30 cellular contexts compared by ENCODE assay signal in the genomic region with DNA sequence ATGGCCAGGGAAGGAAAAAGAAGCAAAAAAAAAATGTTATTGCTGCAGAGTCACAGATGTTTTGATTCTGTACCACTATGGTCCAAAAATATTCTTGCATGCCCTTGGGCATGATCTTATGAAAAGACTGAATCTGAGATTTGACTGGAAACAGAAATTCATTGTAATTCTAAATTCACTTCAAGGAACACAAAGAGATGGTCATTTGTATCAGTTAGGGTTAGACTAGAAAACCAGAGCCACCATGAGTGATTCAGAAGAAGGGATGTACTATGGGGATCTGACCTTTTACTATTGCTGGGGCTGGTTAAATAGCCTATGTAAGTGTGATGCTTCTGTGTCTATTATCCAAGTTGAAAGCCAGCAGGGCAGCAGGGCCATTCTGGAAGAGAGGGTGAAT. TPM values are rescaled to one million over a fixed set of nuclear protein-coding genes. Genes with fewer than 3 reads are reported as not detected.
"Had no signal": no experiment of that assay in that cellular context is flagged by ENCODE, and none has a peak within 500 bp of the region (broad histone marks: within the 10 kb centered on the region; RNA-seq: fewer than 3 reads in every experiment).

No MANE protein-coding gene starts in this region.

- DNase-seq: activated B cell treated with CpG ODN at 0.5 μM for 24 hours; activated CD4-positive, alpha-beta T cell treated with anti-CD3 and anti-CD28 coated beads for 48 hours; activated CD4-positive, alpha-beta T cell treated with anti-CD3 and anti-CD28 coated beads, Interleukin-2, amount 50 U/mL, for 1 hour; activated CD4-positive, alpha-beta T cell treated with anti-CD3 and anti-CD28 coated beads, Interleukin-2, amount 50 U/mL, for 48 hours; activated CD8-positive, alpha-beta memory T cell treated with anti-CD3 and anti-CD28 coated beads for 24 hours; activated CD8-positive, alpha-beta T cell treated with anti-CD3 and anti-CD28 coated beads for 36 hours; activated effector memory CD4-positive, alpha-beta T cell treated with anti-CD3 and anti-CD28 coated beads, Interleukin-2, amount 50 U/mL, for 16 hours; activated naive CD4-positive, alpha-beta T cell treated with anti-CD3 and anti-CD28 coated beads for 36 hours; activated naive CD8-positive, alpha-beta T cell treated with anti-CD3 and anti-CD28 coated beads for 36 hours; activated naive CD8-positive, alpha-beta T cell treated with anti-CD3 and anti-CD28 coated beads, Interleukin-2, amount 50 U/mL, for 24 hours; activated T-cell treated with anti-CD3 and anti-CD28 coated beads, Interleukin-2, amount 50 U/mL, for 4 hours; adrenal gland; central memory CD4-positive, alpha-beta T cell; cerebellar nuclear complex; colonic mucosa; effector CD8-positive, alpha-beta T cell; foreskin fibroblast; gastrocnemius medialis; glutamatergic neuron; heart left ventricle; T-cell; T-helper 17 cell; T1000; WERI-Rb-1 had no signal

- H3K36me3 ChIP-seq: adrenal gland, breast epithelium, cardiac muscle cell, colonic mucosa, gastrocnemius medialis, heart left ventricle, WERI-Rb-1 had no signal

- H3K27me3 ChIP-seq: adrenal gland, ascending aorta, cardiac muscle cell, gastrocnemius medialis had no signal

- H3K9me3 Mint-ChIP-seq: activated naive CD4-positive, alpha-beta T cell treated with anti-CD3 and anti-CD28 coated beads, Interleukin-2, amount 50 U/mL, for 24 hours had no signal

- H3K4me3 Mint-ChIP-seq: activated B cell treated with CpG ODN at 0.5 μM for 24 hours; activated CD8-positive, alpha-beta T cell treated with anti-CD3 and anti-CD28 coated beads for 36 hours; activated naive CD4-positive, alpha-beta T cell treated with anti-CD3 and anti-CD28 coated beads for 36 hours; activated naive CD4-positive, alpha-beta T cell treated with anti-CD3 and anti-CD28 coated beads, Interleukin-2, amount 50 U/mL, for 24 hours; activated naive CD8-positive, alpha-beta T cell treated with anti-CD3 and anti-CD28 coated beads for 36 hours; activated naive CD8-positive, alpha-beta T cell treated with anti-CD3 and anti-CD28 coated beads, Interleukin-2, amount 50 U/mL, for 24 hours; activated T-cell treated with anti-CD3 and anti-CD28 coated beads, Interleukin-2, amount 50 U/mL, for 4 hours; T-cell; T-helper 17 cell; T-helper 2 cell treated with Interferon-gamma antibody and Interleukin-4, amounts not matched to agents 5 μg/mL and 100 μg/mL, for 36 hours had no signal

- H3K36me3 Mint-ChIP-seq: activated naive CD4-positive, alpha-beta T cell treated with anti-CD3 and anti-CD28 coated beads, Interleukin-2, amount 50 U/mL, for 24 hours; activated naive CD8-positive, alpha-beta T cell treated with anti-CD3 and anti-CD28 coated beads for 36 hours; T-cell had no signal

- H3K4me3 ChIP-seq: adrenal gland, ascending aorta, breast epithelium, cardiac muscle cell, colonic mucosa, heart left ventricle had no signal

- H3K27ac ChIP-seq: adrenal gland, ascending aorta, breast epithelium, cardiac muscle cell, colonic mucosa, gastrocnemius medialis, heart left ventricle, WERI-Rb-1 had no signal

- H3K27ac Mint-ChIP-seq: activated B cell treated with CpG ODN at 0.5 μM for 24 hours; activated CD8-positive, alpha-beta T cell treated with anti-CD3 and anti-CD28 coated beads for 36 hours; activated naive CD4-positive, alpha-beta T cell treated with anti-CD3 and anti-CD28 coated beads for 36 hours; activated naive CD4-positive, alpha-beta T cell treated with anti-CD3 and anti-CD28 coated beads, Interleukin-2, amount 50 U/mL, for 24 hours; activated naive CD8-positive, alpha-beta T cell treated with anti-CD3 and anti-CD28 coated beads for 36 hours; activated naive CD8-positive, alpha-beta T cell treated with anti-CD3 and anti-CD28 coated beads, Interleukin-2, amount 50 U/mL, for 24 hours; activated T-helper 2 cell treated with anti-CD3 and anti-CD28 coated beads, Interferon-gamma antibody, Interleukin-2, Interleukin-4, amounts not matched to agents 10 μg/mL and 5 μg/mL and 100 μg/mL, durations not matched to agents 14 hours and 24 hours and 36 hours; T-cell; T-helper 17 cell; T-helper 2 cell treated with Interferon-gamma antibody and Interleukin-4, amounts not matched to agents 5 μg/mL and 100 μg/mL, for 36 hours had no signal

- H3K4me1 ChIP-seq: colonic mucosa had no signal

- H3K4me1 Mint-ChIP-seq: T-helper 17 cell had no signal

RNA-seq across cellular contexts. Expression of gene TMTC1, which starts 5.2 kb away (rescaled TPM):
- total RNA-seq: activated B cell treated with CpG ODN at 0.5 μM for 24 hours; activated CD8-positive, alpha-beta T cell treated with anti-CD3 and anti-CD28 coated beads for 36 hours; activated naive CD4-positive, alpha-beta T cell treated with anti-CD3 and anti-CD28 coated beads for 36 hours; activated naive CD8-positive, alpha-beta T cell treated with anti-CD3 and anti-CD28 coated beads for 36 hours had no signal
